ENCODE assay signal across 16 cellular contexts in genomic region chr2:178828496-178828895, GRCh38.
"Had no signal": no experiment of that assay in that cellular context is flagged by ENCODE, and none has a peak within 500 bp of the region (broad histone marks: within the 10 kb centered on the region; RNA-seq: fewer than 3 reads in every experiment).

No MANE protein-coding gene starts in this region.

- H3K36me3 ChIP-seq: adrenal gland, colonic mucosa, gastroesophageal sphincter, right lobe of liver had no signal

- H3K9me3 ChIP-seq: adrenal gland, colonic mucosa, gastroesophageal sphincter, right lobe of liver had no signal

- ATAC-seq: gastroesophageal sphincter; natural killer cell treated with Interleukin-12 subunit alpha and Interleukin-12 subunit beta and Interleukin-15 and Interleukin-18, amount 100 ng/mL, for 72 hours; WTC11 had no signal

- DNase-seq: activated CD4-positive, alpha-beta memory T cell treated with anti-CD3 and anti-CD28 coated beads, Interleukin-2, amount 10 ng/mL, durations not matched to agents 7 days and 5 days; activated CD4-positive, alpha-beta T cell treated with anti-CD3 and anti-CD28 coated beads for 4 hours; activated naive CD4-positive, alpha-beta T cell treated with anti-CD3 and anti-CD28 coated beads, Interleukin-2, amount 50 U/mL, for 16 hours; activated T-cell treated with anti-CD3 and anti-CD28 coated beads, Interleukin-2, amount 50 U/mL, for 24 hours; caudate nucleus; colonic mucosa; effector CD8-positive, alpha-beta T cell; islet precursor cell; occipital lobe; right lobe of liver; stimulated activated CD4-positive, alpha-beta T cell treated with anti-CD3 and anti-CD28 coated beads, Interleukin-1b, Interleukin-23, amount 100 ng/mL, for 48 hours had no signal

- H3K27me3 ChIP-seq: adrenal gland, colonic mucosa, gastroesophageal sphincter, hepatocyte, right lobe of liver had no signal

- H3K4me3 ChIP-seq: adrenal gland, colonic mucosa, gastroesophageal sphincter, hepatocyte, right lobe of liver had no signal

- H3K4me1 ChIP-seq: adrenal gland, colonic mucosa, right lobe of liver had no signal

- H3K27ac ChIP-seq: adrenal gland, colonic mucosa, hepatocyte, right lobe of liver had no signal
